9 cellular contexts compared by ENCODE assay signal in genomic region chr2:97095661-97096060, GRCh38. TPM values are rescaled to one million over a fixed set of nuclear protein-coding genes. Genes with fewer than 3 reads are reported as not detected.
DNase-seq lines count a peak whose midpoint lies in the region; ATAC-seq and TF ChIP-seq lines count a peak whose summit lies in the region.
"Had no signal": no experiment of that assay in that cellular context is flagged by ENCODE, and none has a peak within 500 bp of the region (broad histone marks: within the 10 kb centered on the region; RNA-seq: fewer than 3 reads in every experiment).

No MANE protein-coding gene starts in this region.

- H3K9me3 Mint-ChIP-seq in chondrocyte (ENCODE audit: low read depth): peaks cover 14% of the 10 kb centered on the region
- no peaks in the 10 kb centered on the region for H3K9me3 Mint-ChIP-seq in neural crest cell

- H3K27me3 ChIP-seq in BLaER1 (no peaks in the 10 kb centered on the region), HUES48 (ENCODE audit: control insufficient read depth, insufficient read depth, low read length) (no peaks in the 10 kb centered on the region)

- H3K4me3 Mint-ChIP-seq in chondrocyte (ENCODE audit: unreplicated experiment): peak overlapping the region; percentile 74
- peak overlapping the region; percentile 87 for H3K4me3 Mint-ChIP-seq in neural crest cell

- H3K4me2 ChIP-seq in BLaER1: peak overlapping the region; percentile 79

- H3K9ac ChIP-seq in BLaER1: peak overlapping the region; percentile 60; the same call in 1 of the 2 replicates
- H3K9ac ChIP-seq in HUES48 (ENCODE audit: low read depth, low read length): no peak overlapping the region

- H3K4me1 Mint-ChIP-seq in chondrocyte (ENCODE audit: low read depth) (peaks cover 9% of the 10 kb centered on the region), neural crest cell (peaks cover 10% of the 10 kb centered on the region)

- H3K27me3 Mint-ChIP-seq in chondrocyte (ENCODE audit: low read depth): peaks cover 2% of the 10 kb centered on the region
- no peaks in the 10 kb centered on the region for H3K27me3 Mint-ChIP-seq in neural crest cell (ENCODE audit: low read depth)

- DNase-seq in chondrocyte (ENCODE audit: low spot score) (no peak), neural crest cell (ENCODE audit: low read depth, low spot score) (no peak), SW480 (ENCODE audit: low spot score) (no peak), NCI-H146 (lab: John Stamatoyannopoulos, UW) (no peak), NOMO-1 treated with DMSO at 0.1 percent for 48 hours (lab: John Stamatoyannopoulos, UW; ENCODE audit: unreplicated experiment) (no peak)
- DNase-seq: occipital lobe had no signal

- H3K36me3 ChIP-seq in BLaER1 (no peaks in the 10 kb centered on the region), HUES48 (ENCODE audit: control insufficient read depth, insufficient read depth, low read length) (no peaks in the 10 kb centered on the region)

- ATAC-seq in GM18517 (IDR thresholded peaks at IDR 0.05; ENCODE audit: unreplicated experiment): no peak

- H4K20me1 ChIP-seq in BLaER1: no peaks in the 10 kb centered on the region

- H3K4me1 ChIP-seq in BLaER1: peaks cover 15% of the 10 kb centered on the region
- H3K4me1 ChIP-seq in HUES48 (ENCODE audit: control insufficient read depth, insufficient read depth, low read length): no peaks in the 10 kb centered on the region

- H3K27ac ChIP-seq in BLaER1 (no peak overlapping the region), HUES48 (ENCODE audit: low read depth, low read length) (no peak overlapping the region)

- TF ChIP-seq CTCF in chondrocyte (IDR thresholded peaks at IDR 0.05) (no peak), neural crest cell (conservative IDR thresholded peaks at IDR 0.05) (no peak)

- H3K27ac Mint-ChIP-seq in chondrocyte (ENCODE audit: unreplicated experiment): no peak overlapping the region
- no peak overlapping the region for H3K27ac Mint-ChIP-seq in neural crest cell (ENCODE audit: unreplicated experiment)

- H3K4me3 ChIP-seq in BLaER1: peak overlapping the region; percentile 59
- H3K4me3 ChIP-seq in HUES48 (ENCODE audit: low read depth, low read length): peak overlapping the region; percentile 54

- peaks cover 2% of the 10 kb centered on the region for H3K36me3 Mint-ChIP-seq in chondrocyte (ENCODE audit: low read depth)
- peaks cover 3% of the 10 kb centered on the region for H3K36me3 Mint-ChIP-seq in neural crest cell (ENCODE audit: low read depth)

- no peaks in the 10 kb centered on the region for H3K9me3 ChIP-seq in BLaER1
- H3K9me3 ChIP-seq in HUES48 (ENCODE audit: control insufficient read depth, insufficient read depth, low read length): no peaks in the 10 kb centered on the region

RNA-seq across cellular contexts. Expression of gene FAHD2B, which starts 1.0 kb away (rescaled TPM):
- 19.2 to 24.8 TPM (median 23.2 TPM) in 3 replicates for total RNA-seq in chondrocyte
- total RNA-seq in neural crest cell: 39.2 and 41.1 TPM in 2 replicates

RNA-seq across cellular contexts. Expression of gene ANKRD36, which starts 17.3 kb away (rescaled TPM):
- total RNA-seq in chondrocyte (20.6 to 37.3 TPM (median 23.4 TPM) in 3 replicates), neural crest cell (36.0 and 36.2 TPM in 2 replicates)
